ENCODE assay signal across 9 cellular contexts in the genomic region with DNA sequence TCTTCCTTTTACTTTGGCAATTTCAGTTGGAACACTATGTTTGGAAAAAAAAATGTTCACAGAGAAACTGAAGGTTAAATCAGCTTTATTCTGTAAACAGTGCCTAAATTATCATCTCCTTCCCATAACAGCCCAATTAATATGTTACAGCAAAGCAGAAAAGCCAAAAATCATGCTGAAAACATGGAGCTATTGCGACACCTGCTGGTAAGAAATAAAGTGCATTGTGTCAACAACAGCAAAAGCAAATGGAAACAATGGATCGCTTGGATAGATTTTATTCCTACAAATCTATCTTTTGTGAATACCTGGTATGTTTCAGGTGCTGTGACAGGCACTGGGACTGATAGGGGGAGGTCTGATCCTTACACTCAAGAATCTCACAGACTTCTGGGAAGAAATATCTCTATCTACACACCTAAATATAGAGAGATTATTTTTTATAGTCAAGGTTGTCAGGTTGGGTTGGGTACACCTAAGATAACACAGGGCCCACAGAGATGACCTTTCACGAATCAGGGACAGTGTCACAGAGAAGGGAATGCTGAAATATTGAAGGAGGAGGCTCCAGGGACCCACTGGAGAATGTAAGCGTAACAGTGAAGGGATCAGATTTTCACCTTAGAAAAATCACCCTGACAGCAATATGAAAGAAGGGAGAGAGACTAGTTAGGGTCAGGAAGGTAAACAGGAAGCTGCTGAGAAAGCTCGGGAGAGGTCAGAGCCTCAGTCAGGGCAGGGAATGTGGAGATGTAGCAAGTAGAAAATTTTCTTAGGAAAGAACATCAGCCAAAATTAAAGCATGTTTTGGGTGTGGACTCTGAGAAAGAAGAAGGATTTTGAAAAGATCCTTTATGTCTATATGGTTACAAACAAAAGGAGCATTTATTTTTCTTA. TPM values are rescaled to one million over a fixed set of nuclear protein-coding genes. Genes with fewer than 3 reads are reported as not detected.
DNase-seq lines count a peak whose midpoint lies in the region; ATAC-seq, FAIRE-seq and TF ChIP-seq lines count a peak whose summit lies in the region.
"Had no signal": no experiment of that assay in that cellular context is flagged by ENCODE, and none has a peak within 500 bp of the region (broad histone marks: within the 10 kb centered on the region; RNA-seq: fewer than 3 reads in every experiment).

No MANE protein-coding gene starts in this region.

- H3K27ac ChIP-seq in GM12878 (ENCODE audit: control insufficient read depth, insufficient read depth) (no peak overlapping the region), keratinocyte (ENCODE audit: control insufficient read depth, insufficient read depth, low read length) (no peak overlapping the region)
- H3K27ac ChIP-seq: epithelial cell of prostate had no signal

- TF ChIP-seq CTCF in GM12878 (IDR thresholded peaks at IDR 0.05 in 2 of 3, conservative IDR thresholded peaks at IDR 0.05 in 1 of 3; ENCODE audit: control insufficient read depth in 2 of 3, extremely low read depth in 1 of 3, insufficient read depth in 1 of 3, low read depth in 3 of 3, low read length in 3 of 3): peak; percentile 63 to 83 (median 78)
- TF ChIP-seq CTCF in keratinocyte (optimal IDR thresholded peaks at IDR 0.05 in 1 of 3, IDR thresholded peaks at IDR 0.05 in 1 of 3, conservative IDR thresholded peaks at IDR 0.05 in 1 of 3; ENCODE audit: extremely low read depth in 1 of 3, insufficient read depth in 2 of 3, low read length in 3 of 3): peak; percentile 50 to 73 (median 66)

- RAD21 ChIA-PET in GM12878 (lab: Charles Lee; ENCODE audit: unreplicated experiment): interaction anchor here (0.7 to 5.3 kb wide), 23 partner anchors 9 to 850 kb away, joined by 3 to 47 read pairs (median 4); a partner anchor contains a TSS

- H3K9ac ChIP-seq in GM12878 (ENCODE audit: control insufficient read depth, insufficient read depth, low read length) (no peak overlapping the region), keratinocyte (ENCODE audit: control insufficient read depth, extremely low read depth, insufficient read depth, low read length) (no peak overlapping the region)

- WGBS in GM12878 (ENCODE audit: insufficient coverage, insufficient replicate concordance, low lambda C conversion rate, missing lambda C conversion rate): 10% methylated on average over 5 of the region's 5 CpGs

- no peaks in the 10 kb centered on the region for H3K9me3 ChIP-seq in GM12878 (replicated peaks; ENCODE audit: control insufficient read depth, insufficient read depth, low read length)
- H3K9me3 ChIP-seq in keratinocyte (ENCODE audit: control insufficient read depth, low read depth, low read length): no peaks in the 10 kb centered on the region

- ATAC-seq in GM21360 (IDR thresholded peaks at IDR 0.05; ENCODE audit: unreplicated experiment): peak; percentile 70
- peak; percentile 78 for ATAC-seq in GM12878
- ATAC-seq in HG03025 (IDR thresholded peaks at IDR 0.05; ENCODE audit: low FRiP score, unreplicated experiment): no peak

- FAIRE-seq in GM12878 (lab: Jason Lieb, UNC) (peak; percentile 54), keratinocyte (lab: Jason Lieb, UNC) (peak; percentile 79)

- H3K27me3 ChIP-seq in GM12878 (replicated peaks in 1 of 2; ENCODE audit: control insufficient read depth in 2 of 2, insufficient read depth in 2 of 2, low read length in 1 of 2) (no peaks in the 10 kb centered on the region), keratinocyte (ENCODE audit: control insufficient read depth, extremely low read depth, insufficient read depth, low read length) (no peaks in the 10 kb centered on the region)

- H2AFZ ChIP-seq in GM12878 (ENCODE audit: control insufficient read depth, low read depth, low read length) (peak overlapping the region; percentile 54), keratinocyte (ENCODE audit: control insufficient read depth, low read length) (no peak overlapping the region)

- no peak for TF ChIP-seq POLR2A in GM12878 (IDR thresholded peaks at IDR 0.05; ENCODE audit: low read depth, low read length)

- H3K4me3 ChIP-seq in GM12878 (no peak overlapping the region), keratinocyte (ENCODE audit: control insufficient read depth in 2 of 3, extremely low read depth in 1 of 3, insufficient read depth in 2 of 3, low read depth in 1 of 3, low read length in 3 of 3) (no peak overlapping the region)

- intact Hi-C loops in GM12878 (cut with micrococcal nuclease; ENCODE audit: unreplicated experiment): loop anchor here (2.0 to 10.0 kb wide), 6 partner anchors 43 to 849 kb away; a partner anchor contains a TSS

- in situ Hi-C loops in GM12878 (cut with MboI): loop anchor here (10.0 kb wide), 1 partner anchor 845 kb away; no protein-coding TSS in a partner anchor

- CTCF ChIA-PET in GM12878 (lab: Yijun Ruan, JAX): interaction anchor here (0.6 to 5.1 kb wide), 60 partner anchors 9 to 850 kb away, joined by 3 to 92 read pairs (median 4); a partner anchor contains a TSS

- dilution Hi-C loops in keratinocyte (cut with MboI; ENCODE audit: extremely low pct_ligation_motif_present, low sequenced_read_pairs): no loop called here

- no peaks in the 10 kb centered on the region for H4K20me1 ChIP-seq in GM12878 (ENCODE audit: control insufficient read depth, insufficient read depth)
- H4K20me1 ChIP-seq in keratinocyte (ENCODE audit: control insufficient read depth, extremely low read depth, insufficient read depth, low read length): no peaks in the 10 kb centered on the region

- POLR2A ChIA-PET in GM12878 (lab: Charles Lee): no interaction called here

- no peaks in the 10 kb centered on the region; the same call in 1 of the 2 replicates for H3K4me1 ChIP-seq in GM12878 (ENCODE audit: control insufficient read depth, insufficient read depth, low read length)
- peaks cover 4% of the 10 kb centered on the region for H3K4me1 ChIP-seq in keratinocyte (ENCODE audit: control insufficient read depth, extremely low read depth, insufficient read depth, low read length)

- H3K36me3 ChIP-seq in GM12878 (ENCODE audit: control insufficient read depth in 2 of 2, insufficient read depth in 2 of 2, low read length in 1 of 2) (no peaks in the 10 kb centered on the region), keratinocyte (ENCODE audit: control insufficient read depth in 2 of 2, extremely low read depth in 1 of 2, insufficient read depth in 2 of 2, low read length in 2 of 2) (no peaks in the 10 kb centered on the region)

- H3K4me2 ChIP-seq in GM12878 (ENCODE audit: control insufficient read depth, insufficient read depth) (peak overlapping the region; percentile 41; the same call in 1 of the 2 replicates), keratinocyte (ENCODE audit: control insufficient read depth, extremely low read depth, insufficient read depth, low read depth, low read length) (no peak overlapping the region)

- no peak for TF ChIP-seq EP300 in GM12878 (IDR thresholded peaks at IDR 0.05; ENCODE audit: borderline replicate concordance in 1 of 2, control insufficient read depth in 1 of 2, low read depth in 2 of 2, low read length in 2 of 2)

- BruUV-seq in GM12878 (replicated peaks; lab: Mats Ljungman, UMichigan): no TSS peak

- TF ChIP-seq RAD21 in GM12878 (IDR thresholded peaks at IDR 0.05; ENCODE audit: insufficient read depth, low read depth, low read length): peak; percentile 96

- DNase-seq in EL (peak; percentile 56), LHCN-M2 (ENCODE audit: low read depth) (peak; percentile 55), RKO (ENCODE audit: low spot score) (peak; percentile 59), GM12878 (ENCODE audit: low read depth, low spot score) (no peak), keratinocyte (ENCODE audit: low read depth, low spot score) (no peak)
- peak in 2 of 3 experiments; percentile 0 to 37 for DNase-seq in stimulated activated CD4-positive, alpha-beta T cell treated with anti-CD3 and anti-CD28 coated beads, TNF-alpha, amount 100 ng/mL, for 24 hours (ENCODE audit: low read depth in 3 of 3)

- SMC1A ChIA-PET in GM12878 (lab: Charles Lee; ENCODE audit: uncharacterized antibody, unreplicated experiment): interaction anchor here (0.6 to 5.7 kb wide), 43 partner anchors 9 to 686 kb away, joined by 3 to 58 read pairs (median 4); a partner anchor contains a TSS

- H3K79me2 ChIP-seq in GM12878 (ENCODE audit: control insufficient read depth, insufficient read depth, low read length) (no peaks in the 10 kb centered on the region), keratinocyte (ENCODE audit: control insufficient read depth, insufficient read depth, low read length) (no peaks in the 10 kb centered on the region)

- H3K9me1 ChIP-seq in keratinocyte (ENCODE audit: control insufficient read depth, extremely low read depth, insufficient read depth, low read length): no peaks in the 10 kb centered on the region

RNA-seq across cellular contexts. Expression of a gene that starts 16.5 kb away (rescaled TPM):
- total RNA-seq in LHCN-M2 (2014; rRNA removed) (not detected in 2 replicates), GM12878 (2014; rRNA removed) (under 0.01 TPM in 1 of 2 replicates, not detected in the other), GM12878 (2014; rRNA removed; fragmentation: Illumina TruSeq; extraction: Trizol) (0.09 TPM in 1 of 2 replicates, not detected in the other), GM12878 (2021) (not detected in 2 replicates)
- polyA plus RNA-seq in LHCN-M2 (2012): not detected
- total RNA-seq in GM12878 (2013; cell fraction: nucleolus; rRNA removed): 2.2 and 2.3 TPM in 2 replicates
- 0.10 TPM for polyA plus RNA-seq in GM12878 (2011; ENCODE audit: low read depth)
- polyA plus RNA-seq in GM12878 (2011; rRNA removed) (0.08 and 0.17 TPM in 2 replicates), GM12878 (2014; fragmentation: Illumina TruSeq; extraction: Trizol) (0.03 TPM in 1 of 2 replicates, not detected in the other), GM12878 (2014; fragmentation: Nextera tagmentation; extraction: Ambion mirVana) (not detected), GM12878 (2014; rRNA removed) (0.05 TPM in 1 of 2 replicates, not detected in the other), GM12878 (2016; fragmentation: Nextera tagmentation; extraction: Ambion mirVana) (not detected), keratinocyte (not detected in 3 replicates)
- 0.02 and 0.03 TPM in 2 replicates for polyA plus RNA-seq in GM12878 (2011; cell fraction: cytosol; rRNA removed)
- 0.25 and 0.38 TPM in 2 replicates for polyA plus RNA-seq in GM12878 (2011; cell fraction: nucleus; rRNA removed)
- 0.38 and 0.52 TPM in 2 replicates for polyA plus RNA-seq in GM12878 (2012)
- polyA minus RNA-seq in GM12878 (2011; rRNA and poly(A)+ RNA removed): 0.15 and 0.22 TPM in 2 replicates
- not detected in 2 replicates for polyA minus RNA-seq in GM12878 (2011; cell fraction: cytosol; rRNA and poly(A)+ RNA removed)
- polyA minus RNA-seq in GM12878 (2011; cell fraction: nucleus; rRNA and poly(A)+ RNA removed): 0.24 and 0.57 TPM in 2 replicates
- not detected for polyA plus RNA-seq in keratinocyte (2011; ENCODE audit: low read depth)
- not detected in 2 replicates for polyA plus RNA-seq in keratinocyte (2011; cell fraction: cytosol; rRNA removed)
- polyA plus RNA-seq in keratinocyte (2011; cell fraction: nucleus; rRNA removed): not detected in 2 replicates
- not detected in 2 replicates for polyA plus RNA-seq in keratinocyte (2012; ENCODE audit: low replicate concordance)
- polyA minus RNA-seq in keratinocyte: 0.16 TPM in 1 of 3 replicates, not detected in the others
- not detected for polyA minus RNA-seq in keratinocyte (2011; cell fraction: cytosol; rRNA and poly(A)+ RNA removed)
- not detected in 2 replicates for polyA minus RNA-seq in keratinocyte (2011; cell fraction: nucleus; rRNA and poly(A)+ RNA removed)

RNA-seq across cellular contexts. Expression of a gene that starts 42.8 kb away (rescaled TPM):
- total RNA-seq in LHCN-M2 (2014; rRNA removed): 81.4 and 84.6 TPM in 2 replicates
- polyA plus RNA-seq in LHCN-M2 (2012): 26.8 TPM
- 64.8 and 65.4 TPM in 2 replicates for total RNA-seq in GM12878 (2013; cell fraction: nucleolus; rRNA removed)
- total RNA-seq in GM12878 (2014; rRNA removed): 54.2 and 73.9 TPM in 2 replicates
- total RNA-seq in GM12878 (2014; rRNA removed; fragmentation: Illumina TruSeq; extraction: Trizol): 58.2 and 64.2 TPM in 2 replicates
- total RNA-seq in GM12878 (2021): 53.4 and 55.9 TPM in 2 replicates
- 66.2 TPM for polyA plus RNA-seq in GM12878 (2011; ENCODE audit: low read depth)
- polyA plus RNA-seq in GM12878 (2011; rRNA removed): 194 and 284 TPM in 2 replicates
- 71.4 and 81.1 TPM in 2 replicates for polyA plus RNA-seq in GM12878 (2011; cell fraction: cytosol; rRNA removed)
- 82.3 and 92.7 TPM in 2 replicates for polyA plus RNA-seq in GM12878 (2011; cell fraction: nucleus; rRNA removed)
- polyA plus RNA-seq in GM12878 (2012): 56.2 and 82.6 TPM in 2 replicates
- 76.6 and 88.1 TPM in 2 replicates for polyA plus RNA-seq in GM12878 (2014; fragmentation: Illumina TruSeq; extraction: Trizol)
- polyA plus RNA-seq in GM12878 (2014; fragmentation: Nextera tagmentation; extraction: Ambion mirVana): 100 to 1,000 TPM; 108 to 137 TPM
- polyA plus RNA-seq in GM12878 (2014; rRNA removed): 54.8 and 61.3 TPM in 2 replicates
- 10 to 100 TPM; 83.0 to 84.9 TPM for polyA plus RNA-seq in GM12878 (2016; fragmentation: Nextera tagmentation; extraction: Ambion mirVana)
- 67.4 and 96.6 TPM in 2 replicates for polyA minus RNA-seq in GM12878 (2011; rRNA and poly(A)+ RNA removed)
- 17.5 and 22.6 TPM in 2 replicates for polyA minus RNA-seq in GM12878 (2011; cell fraction: cytosol; rRNA and poly(A)+ RNA removed)
- polyA minus RNA-seq in GM12878 (2011; cell fraction: nucleus; rRNA and poly(A)+ RNA removed): 18.6 and 25.6 TPM in 2 replicates
- 149 to 213 TPM (median 151 TPM) in 3 replicates for polyA plus RNA-seq in keratinocyte
- polyA plus RNA-seq in keratinocyte (2011; ENCODE audit: low read depth): 39.9 TPM
- polyA plus RNA-seq in keratinocyte (2011; cell fraction: cytosol; rRNA removed): 106 and 208 TPM in 2 replicates
- 143 and 168 TPM in 2 replicates for polyA plus RNA-seq in keratinocyte (2011; cell fraction: nucleus; rRNA removed)
- 69.9 and 86.6 TPM in 2 replicates for polyA plus RNA-seq in keratinocyte (2012; ENCODE audit: low replicate concordance)
- polyA minus RNA-seq in keratinocyte: 27.0 to 99.1 TPM (median 70.2 TPM) in 3 replicates
- 51.4 TPM for polyA minus RNA-seq in keratinocyte (2011; cell fraction: cytosol; rRNA and poly(A)+ RNA removed)
- polyA minus RNA-seq in keratinocyte (2011; cell fraction: nucleus; rRNA and poly(A)+ RNA removed): 27.1 and 65.5 TPM in 2 replicates

RNA-seq across cellular contexts. Expression of a gene that starts 42.9 kb away (rescaled TPM):
- total RNA-seq in LHCN-M2 (2014; rRNA removed) (19.8 and 23.2 TPM in 2 replicates), GM12878 (2014; rRNA removed) (18.6 and 21.7 TPM in 2 replicates), GM12878 (2014; rRNA removed; fragmentation: Illumina TruSeq; extraction: Trizol) (30.6 and 33.6 TPM in 2 replicates), GM12878 (2021) (29.6 and 31.8 TPM in 2 replicates)
- 8.2 TPM for polyA plus RNA-seq in LHCN-M2 (2012)
- total RNA-seq in GM12878 (2013; cell fraction: nucleolus; rRNA removed): 36.3 and 40.1 TPM in 2 replicates
- 12.7 TPM for polyA plus RNA-seq in GM12878 (2011; ENCODE audit: low read depth)
- polyA plus RNA-seq in GM12878 (2011; rRNA removed) (54.0 and 81.4 TPM in 2 replicates), GM12878 (2014; fragmentation: Illumina TruSeq; extraction: Trizol) (49.0 and 70.8 TPM in 2 replicates), GM12878 (2014; fragmentation: Nextera tagmentation; extraction: Ambion mirVana) (10 to 100 TPM; 43.9 to 54.4 TPM), GM12878 (2014; rRNA removed) (18.1 and 21.3 TPM in 2 replicates), GM12878 (2016; fragmentation: Nextera tagmentation; extraction: Ambion mirVana) (10 to 100 TPM; 31.9 to 32.0 TPM), keratinocyte (14.3 to 25.9 TPM (median 14.7 TPM) in 3 replicates)
- polyA plus RNA-seq in GM12878 (2011; cell fraction: cytosol; rRNA removed): 14.2 and 15.3 TPM in 2 replicates
- 27.9 and 31.3 TPM in 2 replicates for polyA plus RNA-seq in GM12878 (2011; cell fraction: nucleus; rRNA removed)
- 28.0 and 40.4 TPM in 2 replicates for polyA plus RNA-seq in GM12878 (2012)
- polyA minus RNA-seq in GM12878 (2011; rRNA and poly(A)+ RNA removed): 16.2 and 24.4 TPM in 2 replicates
- 5.1 and 5.8 TPM in 2 replicates for polyA minus RNA-seq in GM12878 (2011; cell fraction: cytosol; rRNA and poly(A)+ RNA removed)
- 18.6 and 31.0 TPM in 2 replicates for polyA minus RNA-seq in GM12878 (2011; cell fraction: nucleus; rRNA and poly(A)+ RNA removed)
- polyA plus RNA-seq in keratinocyte (2011; ENCODE audit: low read depth): 12.4 TPM
- 14.6 and 27.7 TPM in 2 replicates for polyA plus RNA-seq in keratinocyte (2011; cell fraction: cytosol; rRNA removed)
- polyA plus RNA-seq in keratinocyte (2011; cell fraction: nucleus; rRNA removed): 11.5 and 18.1 TPM in 2 replicates
- 12.6 and 16.0 TPM in 2 replicates for polyA plus RNA-seq in keratinocyte (2012; ENCODE audit: low replicate concordance)
- polyA minus RNA-seq in keratinocyte: 3.2 to 13.9 TPM (median 4.6 TPM) in 3 replicates
- 7.3 TPM for polyA minus RNA-seq in keratinocyte (2011; cell fraction: cytosol; rRNA and poly(A)+ RNA removed)
- polyA minus RNA-seq in keratinocyte (2011; cell fraction: nucleus; rRNA and poly(A)+ RNA removed): 5.8 and 8.1 TPM in 2 replicates

Comparison
In these comparisons a context has a peak if more than half of its experiments do, and no peak if none do; other contexts are left out.
1. DNase-seq: peak in EL (single experiment), LHCN-M2 (single experiment), RKO (single experiment) and stimulated activated CD4-positive, alpha-beta T cell treated with anti-CD3 and anti-CD28 coated beads, TNF-alpha, amount 100 ng/mL, for 24 hours (2 of 3); none in GM12878 (single experiment) and keratinocyte (single experiment).